ENCODE assay signal across 17 cellular contexts in the genomic region with DNA sequence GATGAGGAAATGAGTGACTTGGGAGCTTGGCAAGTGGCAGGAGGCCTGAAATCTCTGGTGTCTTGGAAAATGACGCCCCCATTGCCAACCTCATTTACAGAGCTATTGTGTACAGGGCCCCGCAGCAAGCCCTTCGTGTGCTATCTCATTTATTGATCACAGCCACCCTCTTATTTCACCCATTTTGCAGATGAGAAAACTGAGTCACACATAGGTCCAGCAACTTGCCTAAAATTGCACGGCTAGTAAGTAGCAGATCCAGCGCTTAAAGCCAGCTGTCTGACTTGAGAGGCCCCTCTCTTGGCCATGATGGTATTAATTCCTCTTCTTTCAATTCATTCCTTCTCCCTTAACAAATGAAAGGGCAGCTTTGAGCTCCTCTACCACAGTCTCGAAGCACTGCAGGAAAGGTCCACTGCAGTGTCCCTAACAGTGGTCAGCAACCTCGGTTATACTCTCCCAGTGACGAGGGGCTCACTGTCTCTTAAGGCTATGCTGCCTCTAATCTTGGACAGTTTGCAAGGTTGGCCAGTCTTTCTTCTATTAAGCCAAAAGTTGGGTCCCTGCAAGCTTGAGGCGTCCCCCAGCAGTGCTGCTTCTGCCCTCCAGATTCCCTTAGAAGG.
A peak's percentile ranks its signal among the peaks of the same experiment; 100 is the strongest.
DNase-seq lines count a peak whose midpoint lies in the region; ATAC-seq and TF ChIP-seq lines count a peak whose summit lies in the region.
"Had no signal": no experiment of that assay in that cellular context is flagged by ENCODE, and none has a peak within 500 bp of the region (broad histone marks: within the 10 kb centered on the region; RNA-seq: fewer than 3 reads in every experiment).

No MANE protein-coding gene starts in this region.

- H3K36me3 Mint-ChIP-seq in osteocyte (ENCODE audit: unreplicated experiment) (no peaks in the 10 kb centered on the region), type B pancreatic cell (no peaks in the 10 kb centered on the region)
- H3K36me3 Mint-ChIP-seq: stimulated activated memory B cell treated with anti-CD40 and anti-IgM and Interleukin-4, amounts not matched to agents 10 μg/mL and 1 μg/mL and 100 μg/mL, for 72 hours had no signal

- H3K27ac Mint-ChIP-seq in osteocyte (ENCODE audit: unreplicated experiment) (peak overlapping the region; percentile 92), type B pancreatic cell (peak overlapping the region; percentile 73)
- H3K27ac Mint-ChIP-seq: activated CD4-positive, alpha-beta memory T cell treated with anti-CD3 and anti-CD28 coated beads, Interleukin-2, amount 10 ng/mL, durations not matched to agents 7 days and 5 days; activated T-cell treated with anti-CD3 and anti-CD28 coated beads, Interleukin-2, amount 50 U/mL, for 72 hours; CD4-positive, alpha-beta T cell; stimulated activated memory B cell treated with anti-CD40 and anti-IgM and Interleukin-4, amounts not matched to agents 10 μg/mL and 1 μg/mL and 100 μg/mL, for 72 hours had no signal

- H3K9me3 Mint-ChIP-seq in osteocyte (ENCODE audit: unreplicated experiment) (peaks cover 5% of the 10 kb centered on the region), type B pancreatic cell (peaks cover 5% of the 10 kb centered on the region)
- H3K9me3 Mint-ChIP-seq: activated CD4-positive, alpha-beta memory T cell treated with anti-CD3 and anti-CD28 coated beads, Interleukin-2, amount 10 ng/mL, durations not matched to agents 7 days and 5 days; activated T-cell treated with anti-CD3 and anti-CD28 coated beads, Interleukin-2, amount 50 U/mL, for 72 hours; CD4-positive, alpha-beta T cell; central memory CD8-positive, alpha-beta T cell had no signal

- peak; percentile 2 for ATAC-seq in Right ventricle myocardium inferior
- peak; percentile 2 to 3 for ATAC-seq in left cardiac atrium
- no peak for ATAC-seq in HG02840 (IDR thresholded peaks at IDR 0.05; ENCODE audit: low FRiP score, unreplicated experiment)
- ATAC-seq: activated T-cell treated with anti-CD3 and anti-CD28 coated beads, Interleukin-2, amount 50 U/mL, for 72 hours; stimulated activated memory B cell treated with anti-CD40 and anti-IgM and Interleukin-4, amounts not matched to agents 10 μg/mL and 1 μg/mL and 100 μg/mL, for 72 hours had no signal

- H3K27me3 Mint-ChIP-seq in osteocyte (ENCODE audit: unreplicated experiment) (no peaks in the 10 kb centered on the region), type B pancreatic cell (peaks cover 7% of the 10 kb centered on the region)
- H3K27me3 Mint-ChIP-seq: stimulated activated memory B cell treated with anti-CD40 and anti-IgM and Interleukin-4, amounts not matched to agents 10 μg/mL and 1 μg/mL and 100 μg/mL, for 72 hours had no signal

- H3K4me1 Mint-ChIP-seq in osteocyte (ENCODE audit: unreplicated experiment) (peaks cover 57% of the 10 kb centered on the region), type B pancreatic cell (ENCODE audit: unreplicated experiment) (peaks cover 51% of the 10 kb centered on the region)
- H3K4me1 Mint-ChIP-seq: activated CD4-positive, alpha-beta memory T cell treated with anti-CD3 and anti-CD28 coated beads, Interleukin-2, amount 10 ng/mL, durations not matched to agents 7 days and 5 days; central memory CD8-positive, alpha-beta T cell; stimulated activated memory B cell treated with anti-CD40 and anti-IgM and Interleukin-4, amounts not matched to agents 10 μg/mL and 1 μg/mL and 100 μg/mL, for 72 hours had no signal

- DNase-seq in Right ventricle myocardium inferior (ENCODE audit: missing footprints) = no peak
- DNase-seq in cardiac septum (ENCODE audit: low spot score) = no peak
- DNase-seq in left cardiac atrium = no peak
- peak; percentile 36 for DNase-seq in osteocyte (ENCODE audit: extremely low spot score, unreplicated experiment)
- DNase-seq in type B pancreatic cell (ENCODE audit: extremely low spot score, unreplicated experiment) = peak; percentile 29
- DNase-seq in NCI-H82 (lab: John Stamatoyannopoulos, UW) = no peak
- no peak for DNase-seq in activated T-cell treated with anti-CD3 and anti-CD28 coated beads, Interleukin-2, amount 50 U/mL, for 1 hour
- DNase-seq: activated CD4-positive, alpha-beta memory T cell treated with anti-CD3 and anti-CD28 coated beads, Interleukin-2, amount 10 ng/mL, durations not matched to agents 7 days and 5 days; activated T-cell treated with anti-CD3 and anti-CD28 coated beads, Interleukin-2, amount 50 U/mL, for 72 hours; CD4-positive, alpha-beta T cell; DND-41; NCI-H1105 treated with DMSO at 0.1 percent for 48 hours; NCI-H748 treated with DMSO at 0.1 percent for 48 hours; stimulated activated CD4-positive, alpha-beta T cell treated with anti-CD3 and anti-CD28 coated beads, Interleukin-12 subunit alpha, Interleukin-12 subunit beta, amount 100 ng/mL, for 4 hours had no signal

- no peak overlapping the region for H3K4me3 Mint-ChIP-seq in osteocyte (ENCODE audit: unreplicated experiment)
- H3K4me3 Mint-ChIP-seq in type B pancreatic cell = peak overlapping the region; percentile 66
- H3K4me3 Mint-ChIP-seq: activated CD4-positive, alpha-beta memory T cell treated with anti-CD3 and anti-CD28 coated beads, Interleukin-2, amount 10 ng/mL, durations not matched to agents 7 days and 5 days; activated T-cell treated with anti-CD3 and anti-CD28 coated beads, Interleukin-2, amount 50 U/mL, for 72 hours; CD4-positive, alpha-beta T cell; central memory CD8-positive, alpha-beta T cell; stimulated activated memory B cell treated with anti-CD40 and anti-IgM and Interleukin-4, amounts not matched to agents 10 μg/mL and 1 μg/mL and 100 μg/mL, for 72 hours had no signal

- TF ChIP-seq CTCF in osteocyte (IDR thresholded peaks at IDR 0.05) = no peak
- TF ChIP-seq CTCF in type B pancreatic cell (conservative IDR thresholded peaks at IDR 0.05) = no peak

- intact Hi-C loops in Right ventricle myocardium inferior (cut with DNase I) = loop anchor here (1.0 to 2.0 kb wide), 3 partner anchors 41 to 146 kb away; no protein-coding TSS in a partner anchor
- intact Hi-C loops in cardiac septum (cut with DNase I) = loop anchor here (1.0 to 5.0 kb wide), 4 partner anchors 41 to 145 kb away; no protein-coding TSS in a partner anchor
- intact Hi-C loops in left cardiac atrium (cut with DNase I) = loop anchor here in 1 of 2 donors (5.0 kb wide), 1 partner anchor 125 kb away; no protein-coding TSS in a partner anchor

Comparison
In these comparisons a context has a peak if more than half of its experiments do, and no peak if none do; other contexts are left out.
1. DNase-seq: peak in osteocyte (single experiment) and type B pancreatic cell (single experiment); none in Right ventricle myocardium inferior (single experiment), cardiac septum (single experiment), left cardiac atrium (single experiment), NCI-H82 (single experiment) and activated T-cell treated with anti-CD3 and anti-CD28 coated beads, Interleukin-2, amount 50 U/mL, for 1 hour (single experiment).